In genomic region chr3:123476967-123477750, GRCh38 we compare ENCODE assay signal across 23 cellular contexts. TPM values are rescaled to one million over a fixed set of nuclear protein-coding genes. Genes with fewer than 3 reads are reported as not detected.
DNase-seq lines count a peak whose midpoint lies in the region; ATAC-seq, FAIRE-seq and TF ChIP-seq lines count a peak whose summit lies in the region.
"Had no signal": no experiment of that assay in that cellular context is flagged by ENCODE, and none has a peak within 500 bp of the region (broad histone marks: within the 10 kb centered on the region; RNA-seq: fewer than 3 reads in every experiment).

No MANE protein-coding gene starts in this region.

- no peaks in the 10 kb centered on the region for H3K36me3 Mint-ChIP-seq in activated naive CD4-positive, alpha-beta T cell treated with anti-CD3 and anti-CD28 coated beads for 36 hours (ENCODE audit: low read depth)

- no peak overlapping the region for H3K4me2 ChIP-seq in PC-3 (ENCODE audit: low read length)

- no peak overlapping the region for H3K4me3 Mint-ChIP-seq in activated naive CD4-positive, alpha-beta T cell treated with anti-CD3 and anti-CD28 coated beads for 36 hours
- H3K4me3 Mint-ChIP-seq: T-helper 17 cell had no signal

- H4K20me1 ChIP-seq in PC-3 (ENCODE audit: low read length), result no peaks in the 10 kb centered on the region

- ATAC-seq in PC-3, result no peak
- ATAC-seq: GM12878, T-helper 17 cell had no signal

- BruUV-seq in PC-3 (replicated peaks; lab: Mats Ljungman, UMichigan), result no TSS peak

- no peaks in the 10 kb centered on the region for H3K4me1 ChIP-seq in PC-3 (ENCODE audit: insufficient read depth, low read length)
- H3K4me1 ChIP-seq: Peyer's patch had no signal

- no peaks in the 10 kb centered on the region for H3K9me3 ChIP-seq in PC-3 (ENCODE audit: low read length)
- H3K9me3 ChIP-seq: Peyer's patch had no signal

- H3K27ac ChIP-seq in PC-3 (ENCODE audit: low read length), result no peak overlapping the region
- H3K27ac ChIP-seq: HL-60, Peyer's patch had no signal

- no peaks in the 10 kb centered on the region for H3K9me2 ChIP-seq in PC-3 (replicated peaks; ENCODE audit: low read length)

- CTCF ChIA-PET in PC-3 (lab: Charles Lee), result no interaction called here
- CTCF ChIA-PET in activated naive CD4-positive, alpha-beta T cell treated with anti-CD3 and anti-CD28 coated beads for 36 hours (lab: Charles Lee), result interaction anchor here (0.8 kb wide), 1 partner anchor 148 kb away, joined by 3 read pairs; no protein-coding TSS in a partner anchor

- DNase-seq in DMS79 treated with DMSO at 0.1 percent for 48 hours (lab: John Stamatoyannopoulos, UW), result peak; percentile 11
- DNase-seq in DMS79 (lab: John Stamatoyannopoulos, UW), result no peak
- DNase-seq in NCI-H748 (lab: John Stamatoyannopoulos, UW; ENCODE audit: unreplicated experiment), result peak; percentile 47
- DNase-seq in NCI-H748 treated with DMSO at 0.1 percent for 48 hours (lab: John Stamatoyannopoulos, UW), result no peak
- peak; percentile 7 for DNase-seq in dermis blood vessel endothelial cell
- DNase-seq in urothelium cell line (ENCODE audit: low spot score), result no peak
- no peak for DNase-seq in PC-3
- no peak for DNase-seq in activated naive CD4-positive, alpha-beta T cell treated with anti-CD3 and anti-CD28 coated beads for 36 hours
- DNase-seq: 8988T, C1 segment of cervical spinal cord, DMS153, KBM-7, NCI-H1092, NCI-H2081, NCI-H526 treated with DMSO at 0.1 percent for 48 hours, Peyer's patch, SIG-M5, T-helper 17 cell had no signal

- peaks cover 60% of the 10 kb centered on the region for H3K27me3 ChIP-seq in PC-3 (ENCODE audit: low read length)
- H3K27me3 ChIP-seq: Peyer's patch had no signal

- TF ChIP-seq CTCF in PC-3 (conservative IDR thresholded peaks at IDR 0.05; ENCODE audit: low read depth, low read length), result no peak

- peak; percentile 61 for FAIRE-seq in urothelium cell line (lab: Jason Lieb, UNC)
- FAIRE-seq: GM12878, GM18507, H1 had no signal

- H3K4me1 Mint-ChIP-seq in activated naive CD4-positive, alpha-beta T cell treated with anti-CD3 and anti-CD28 coated beads for 36 hours (ENCODE audit: low read depth), result peaks cover 3% of the 10 kb centered on the region

- no peaks in the 10 kb centered on the region for H3K36me3 ChIP-seq in PC-3 (ENCODE audit: low read depth, low read length)
- H3K36me3 ChIP-seq: Peyer's patch had no signal

- no peak overlapping the region for H3K9ac ChIP-seq in PC-3 (ENCODE audit: low read length)

- no peaks in the 10 kb centered on the region for H3F3A ChIP-seq in PC-3 (ENCODE audit: low read length, unreplicated experiment)

- no peak overlapping the region for H3K27ac Mint-ChIP-seq in activated naive CD4-positive, alpha-beta T cell treated with anti-CD3 and anti-CD28 coated beads for 36 hours
- H3K27ac Mint-ChIP-seq: T-helper 17 cell had no signal

- POLR2A ChIA-PET in PC-3 (lab: Charles Lee; ENCODE audit: unreplicated experiment), result no interaction called here

- H3K79me2 ChIP-seq in PC-3 (ENCODE audit: low read length), result no peaks in the 10 kb centered on the region

- intact Hi-C loops in PC-3 (cut with micrococcal nuclease), result no loop called here
- intact Hi-C loops in activated naive CD4-positive, alpha-beta T cell treated with anti-CD3 and anti-CD28 coated beads for 36 hours (cut with micrococcal nuclease), result no loop called here

- H3K9me3 Mint-ChIP-seq in activated naive CD4-positive, alpha-beta T cell treated with anti-CD3 and anti-CD28 coated beads for 36 hours, result no peaks in the 10 kb centered on the region

- no peak overlapping the region for H3K4me3 ChIP-seq in PC-3 (ENCODE audit: low read length)
- H3K4me3 ChIP-seq: GM12878, Peyer's patch had no signal

- peaks cover 7% of the 10 kb centered on the region for H3K27me3 Mint-ChIP-seq in activated naive CD4-positive, alpha-beta T cell treated with anti-CD3 and anti-CD28 coated beads for 36 hours (ENCODE audit: low read depth)

- no peak overlapping the region for H2AFZ ChIP-seq in PC-3 (ENCODE audit: low read length)

RNA-seq across cellular contexts. Expression of gene ADCY5, which starts 28.3 kb away (rescaled TPM):
- 0.17 and 1.3 TPM in 2 replicates for total RNA-seq in dermis blood vessel endothelial cell
- total RNA-seq in PC-3 (2014; rRNA removed), result not detected in 2 replicates
- under 1 TPM in 1 of 2 experiments, not detected in 1; 0.10 TPM for total RNA-seq in activated naive CD4-positive, alpha-beta T cell treated with anti-CD3 and anti-CD28 coated beads for 36 hours
- total RNA-seq: GM12878, M059J, T-helper 17 cell had no signal

Comparison
In these comparisons a context has a peak if more than half of its experiments do, and no peak if none do; other contexts are left out.
1. DNase-seq: peak in DMS79 treated with DMSO at 0.1 percent for 48 hours (single experiment), NCI-H748 (single experiment) and dermis blood vessel endothelial cell (single experiment); none in DMS79 (single experiment), NCI-H748 treated with DMSO at 0.1 percent for 48 hours (single experiment), urothelium cell line (single experiment), PC-3 (single experiment) and activated naive CD4-positive, alpha-beta T cell treated with anti-CD3 and anti-CD28 coated beads for 36 hours (single experiment).